14 cellular contexts compared by ENCODE assay signal in genomic region chr7:151104411-151105235, GRCh38. TPM values are rescaled to one million over a fixed set of nuclear protein-coding genes. Genes with fewer than 3 reads are reported as not detected.
DNase-seq lines count a peak whose midpoint lies in the region; ATAC-seq and TF ChIP-seq lines count a peak whose summit lies in the region.
"Had no signal": no experiment of that assay in that cellular context is flagged by ENCODE, and none has a peak within 500 bp of the region (broad histone marks: within the 10 kb centered on the region; RNA-seq: fewer than 3 reads in every experiment).

No MANE protein-coding gene starts in this region.

- TF ChIP-seq POLR2A in gastrocnemius medialis (IDR thresholded peaks at IDR 0.05) = no peak
- TF ChIP-seq POLR2A in erythroblast (IDR thresholded peaks at IDR 0.05; ENCODE audit: low read length) = no peak

- H3K27me3 Mint-ChIP-seq in activated CD8-positive, alpha-beta memory T cell treated with anti-CD3 and anti-CD28 coated beads, Interleukin-2, amount 10 ng/mL, durations not matched to agents 7 days and 5 days = no peaks in the 10 kb centered on the region
- H3K27me3 Mint-ChIP-seq: activated T-helper 17 cell treated with anti-CD3 and anti-CD28 coated beads, Interleukin-2, amount 50 U/mL, for 72 hours had no signal

- no peak overlapping the region for H3K27ac ChIP-seq in trophoblast cell (ENCODE audit: low read depth, low read length)
- no peak overlapping the region for H3K27ac ChIP-seq in gastrocnemius medialis
- H3K27ac ChIP-seq: VCaP had no signal

- H3K9me3 ChIP-seq in trophoblast cell (ENCODE audit: insufficient read depth, low read depth, low read length) (no peaks in the 10 kb centered on the region), gastrocnemius medialis (no peaks in the 10 kb centered on the region)
- H3K9me3 ChIP-seq: heart right ventricle had no signal

- no peak overlapping the region for H3K9ac ChIP-seq in trophoblast cell (ENCODE audit: low read length)

- no peaks in the 10 kb centered on the region for H3K27me3 ChIP-seq in trophoblast cell (ENCODE audit: insufficient read depth, low read length)
- no peaks in the 10 kb centered on the region for H3K27me3 ChIP-seq in gastrocnemius medialis
- H3K27me3 ChIP-seq: heart right ventricle had no signal

- H3K18ac ChIP-seq in trophoblast cell (ENCODE audit: low read length) = peak overlapping the region; percentile 33

- no peak overlapping the region for H2AFZ ChIP-seq in trophoblast cell (ENCODE audit: insufficient read depth, low read length, poor library complexity)

- H3K4me3 ChIP-seq in HFF-Myc (replicated peaks; ENCODE audit: low read depth, low read length) (no peak overlapping the region), trophoblast cell (ENCODE audit: low read depth, low read length) (no peak overlapping the region), gastrocnemius medialis (no peak overlapping the region)
- H3K4me3 ChIP-seq: heart right ventricle had no signal

- H3K4me1 Mint-ChIP-seq in activated CD8-positive, alpha-beta memory T cell treated with anti-CD3 and anti-CD28 coated beads, Interleukin-2, amount 10 ng/mL, durations not matched to agents 7 days and 5 days = no peaks in the 10 kb centered on the region
- H3K4me1 Mint-ChIP-seq: activated T-helper 17 cell treated with anti-CD3 and anti-CD28 coated beads, Interleukin-2, amount 50 U/mL, for 72 hours had no signal

- no peaks in the 10 kb centered on the region for H3K9me3 Mint-ChIP-seq in activated CD8-positive, alpha-beta memory T cell treated with anti-CD3 and anti-CD28 coated beads, Interleukin-2, amount 10 ng/mL, durations not matched to agents 7 days and 5 days (ENCODE audit: low read depth)
- H3K9me3 Mint-ChIP-seq: activated T-helper 17 cell treated with anti-CD3 and anti-CD28 coated beads, Interleukin-2, amount 50 U/mL, for 72 hours had no signal

- no peak overlapping the region for H2BK12ac ChIP-seq in trophoblast cell (ENCODE audit: low read length)

- peaks cover 5% of the 10 kb centered on the region for H3K79me2 ChIP-seq in trophoblast cell (ENCODE audit: control insufficient read depth, insufficient read depth, low read length, poor library complexity)

- H3K4ac ChIP-seq in trophoblast cell (ENCODE audit: low read depth, low read length) = no peak overlapping the region

- no peak overlapping the region for H3K23ac ChIP-seq in trophoblast cell (ENCODE audit: low read length)

- H2BK5ac ChIP-seq in trophoblast cell (ENCODE audit: low read depth, low read length, poor library complexity) = no peak overlapping the region

- TF ChIP-seq CTCF in HFF-Myc (IDR thresholded peaks at IDR 0.05; ENCODE audit: low read depth, low read length, missing control alignments) = no peak
- TF ChIP-seq CTCF in gastrocnemius medialis (IDR thresholded peaks at IDR 0.05 in 4 of 5, conservative IDR thresholded peaks at IDR 0.05 in 1 of 5) = no peak

- H3K79me1 ChIP-seq in trophoblast cell (ENCODE audit: low read length) = no peaks in the 10 kb centered on the region

- no CpG with 5 or more reads among the region's 23 CpGs for WGBS in trophoblast cell (ENCODE audit: extremely low coverage, insufficient coverage, insufficient read length)

- no peak for ATAC-seq in gastrocnemius medialis
- ATAC-seq in activated CD8-positive, alpha-beta memory T cell treated with anti-CD3 and anti-CD28 coated beads, Interleukin-2, amount 10 ng/mL, durations not matched to agents 7 days and 5 days = no peak
- ATAC-seq: activated T-helper 17 cell treated with anti-CD3 and anti-CD28 coated beads, Interleukin-2, amount 50 U/mL, for 72 hours; right cardiac atrium had no signal

- no peak overlapping the region for H2BK120ac ChIP-seq in trophoblast cell (ENCODE audit: insufficient read depth, low read length, poor library complexity)

- H3K4me2 ChIP-seq in trophoblast cell (ENCODE audit: low read length) = no peak overlapping the region

- no peaks in the 10 kb centered on the region for H3K36me3 Mint-ChIP-seq in activated CD8-positive, alpha-beta memory T cell treated with anti-CD3 and anti-CD28 coated beads, Interleukin-2, amount 10 ng/mL, durations not matched to agents 7 days and 5 days

- H3K4me3 Mint-ChIP-seq in activated CD8-positive, alpha-beta memory T cell treated with anti-CD3 and anti-CD28 coated beads, Interleukin-2, amount 10 ng/mL, durations not matched to agents 7 days and 5 days = no peak overlapping the region
- H3K4me3 Mint-ChIP-seq: activated T-helper 17 cell treated with anti-CD3 and anti-CD28 coated beads, Interleukin-2, amount 50 U/mL, for 72 hours had no signal

- no peak overlapping the region for H4K91ac ChIP-seq in trophoblast cell (ENCODE audit: low read depth, low read length)

- DNase-seq in HFF-Myc (ENCODE audit: extremely low read depth, low read depth) (peak; percentile 77), dedifferentiated amniotic fluid mesenchymal stem cell (ENCODE audit: extremely low spot score) (peak; percentile 31), trophoblast cell (no peak), gastrocnemius medialis (no peak), erythroblast (lab: John Stamatoyannopoulos, UW) (no peak)
- no peak for DNase-seq in activated CD8-positive, alpha-beta memory T cell treated with anti-CD3 and anti-CD28 coated beads, Interleukin-2, amount 10 ng/mL, durations not matched to agents 7 days and 5 days
- DNase-seq: DND-41, GOT3, heart right ventricle, NCI-H510A treated with DMSO at 0.1 percent for 48 hours, SHP77 had no signal

- no peaks in the 10 kb centered on the region for H3K4me1 ChIP-seq in trophoblast cell (ENCODE audit: control insufficient read depth in 1 of 2, insufficient read depth in 2 of 2, low read length in 2 of 2)
- peaks cover 0 to 10% of the 10 kb centered on the region in 2 donors for H3K4me1 ChIP-seq in gastrocnemius medialis

- in situ Hi-C loops in gastrocnemius medialis (cut with MboI; ENCODE audit: low sequenced_read_pairs in 4 of 4) = loop anchor here in 3 of 4 donors (10.0 kb wide), 3 partner anchors 60 to 80 kb away; partner anchors contain the start of genes ABCB8 (in 1 of the 3), ASIC3 (in 1 of the 3) and ATG9B (in 1 of the 3)

- intact Hi-C loops in gastrocnemius medialis (cut with DNase I; ENCODE audit: low total_unique reads) = no loop called here

- H2AK5ac ChIP-seq in trophoblast cell (ENCODE audit: low read length) = no peak overlapping the region

- H3K14ac ChIP-seq in trophoblast cell (ENCODE audit: low read length) = no peak overlapping the region

- H4K8ac ChIP-seq in trophoblast cell (ENCODE audit: low read depth, low read length) = no peak overlapping the region

- CTCF ChIA-PET in activated CD8-positive, alpha-beta memory T cell treated with anti-CD3 and anti-CD28 coated beads, Interleukin-2, amount 10 ng/mL, durations not matched to agents 7 days and 5 days (lab: Charles Lee) = interaction anchor here (1.2 kb wide), 1 partner anchor 206 kb away, joined by 7 read pairs; no protein-coding TSS in a partner anchor

- H3K27ac Mint-ChIP-seq in activated CD8-positive, alpha-beta memory T cell treated with anti-CD3 and anti-CD28 coated beads, Interleukin-2, amount 10 ng/mL, durations not matched to agents 7 days and 5 days = no peak overlapping the region
- H3K27ac Mint-ChIP-seq: activated T-helper 17 cell treated with anti-CD3 and anti-CD28 coated beads, Interleukin-2, amount 50 U/mL, for 72 hours had no signal

- no peak overlapping the region for H4K12ac ChIP-seq in trophoblast cell (ENCODE audit: low read depth, low read length)

- H3K36me3 ChIP-seq in trophoblast cell (ENCODE audit: control insufficient read depth in 1 of 2, insufficient read depth in 2 of 2, low read length in 2 of 2) (peaks cover 9 to 12% of the 10 kb centered on the region in 2 experiments), gastrocnemius medialis (no peaks in the 10 kb centered on the region)

RNA-seq across cellular contexts. Expression of gene AGAP3, which starts 18.3 kb away (rescaled TPM):
- polyA plus RNA-seq in trophoblast cell (2013) = 91.1 and 102 TPM in 2 replicates
- 10 to 100 TPM; 31.1 to 65.3 (median 36.3) TPM for total RNA-seq in gastrocnemius medialis
- 10 to 100 TPM; 30.0 to 36.2 TPM for total RNA-seq in activated CD8-positive, alpha-beta memory T cell treated with anti-CD3 and anti-CD28 coated beads, Interleukin-2, amount 10 ng/mL, durations not matched to agents 7 days and 5 days

RNA-seq across cellular contexts. Expression of gene TMUB1, which starts 21.3 kb away (rescaled TPM):
- 82.7 and 85.1 TPM in 2 replicates for polyA plus RNA-seq in trophoblast cell (2013)
- 100 to 1,000 TPM in 2 of 4 donors, 10 to 100 TPM in 2; 55.5 to 137 (median 97.4) TPM for total RNA-seq in gastrocnemius medialis
- 10 to 100 TPM; 83.1 to 85.7 TPM for total RNA-seq in activated CD8-positive, alpha-beta memory T cell treated with anti-CD3 and anti-CD28 coated beads, Interleukin-2, amount 10 ng/mL, durations not matched to agents 7 days and 5 days

RNA-seq across cellular contexts. Expression of gene FASTK, which starts 24.0 kb away (rescaled TPM):
- polyA plus RNA-seq in trophoblast cell (2013) = 59.7 and 61.2 TPM in 2 replicates
- 100 to 1,000 TPM; 108 to 181 (median 141) TPM for total RNA-seq in gastrocnemius medialis
- 10 to 100 TPM; 77.7 to 79.5 TPM for total RNA-seq in activated CD8-positive, alpha-beta memory T cell treated with anti-CD3 and anti-CD28 coated beads, Interleukin-2, amount 10 ng/mL, durations not matched to agents 7 days and 5 days

RNA-seq across cellular contexts. Expression of gene SLC4A2, which starts 45.2 kb away (rescaled TPM):
- polyA plus RNA-seq in trophoblast cell (2013) = 225 and 252 TPM in 2 replicates
- total RNA-seq in gastrocnemius medialis = 10 to 100 TPM; 27.5 to 39.6 (median 33.0) TPM
- total RNA-seq in activated CD8-positive, alpha-beta memory T cell treated with anti-CD3 and anti-CD28 coated beads, Interleukin-2, amount 10 ng/mL, durations not matched to agents 7 days and 5 days = 100 to 1,000 TPM; 114 to 121 TPM

RNA-seq across cellular contexts. Expression of gene CDK5, which starts 46.9 kb away (rescaled TPM):
- 22.3 and 22.9 TPM in 2 replicates for polyA plus RNA-seq in trophoblast cell (2013)
- total RNA-seq in gastrocnemius medialis = 10 to 100 TPM in 1 of 4 donors, 1 to 10 TPM in 3; 3.7 to 10.7 (median 5.9) TPM
- 10 to 100 TPM; 18.1 to 24.4 TPM for total RNA-seq in activated CD8-positive, alpha-beta memory T cell treated with anti-CD3 and anti-CD28 coated beads, Interleukin-2, amount 10 ng/mL, durations not matched to agents 7 days and 5 days

Comparison
In these comparisons a context has a peak if more than half of its experiments do, and no peak if none do; other contexts are left out.
1. DNase-seq: peak in HFF-Myc (single experiment) and dedifferentiated amniotic fluid mesenchymal stem cell (single experiment); none in trophoblast cell (0 of 2), gastrocnemius medialis (0 of 2), erythroblast (0 of 2) and activated CD8-positive, alpha-beta memory T cell treated with anti-CD3 and anti-CD28 coated beads, Interleukin-2, amount 10 ng/mL, durations not matched to agents 7 days and 5 days (single experiment).